ENCODE assay signal across 13 cellular contexts in the genomic region with DNA sequence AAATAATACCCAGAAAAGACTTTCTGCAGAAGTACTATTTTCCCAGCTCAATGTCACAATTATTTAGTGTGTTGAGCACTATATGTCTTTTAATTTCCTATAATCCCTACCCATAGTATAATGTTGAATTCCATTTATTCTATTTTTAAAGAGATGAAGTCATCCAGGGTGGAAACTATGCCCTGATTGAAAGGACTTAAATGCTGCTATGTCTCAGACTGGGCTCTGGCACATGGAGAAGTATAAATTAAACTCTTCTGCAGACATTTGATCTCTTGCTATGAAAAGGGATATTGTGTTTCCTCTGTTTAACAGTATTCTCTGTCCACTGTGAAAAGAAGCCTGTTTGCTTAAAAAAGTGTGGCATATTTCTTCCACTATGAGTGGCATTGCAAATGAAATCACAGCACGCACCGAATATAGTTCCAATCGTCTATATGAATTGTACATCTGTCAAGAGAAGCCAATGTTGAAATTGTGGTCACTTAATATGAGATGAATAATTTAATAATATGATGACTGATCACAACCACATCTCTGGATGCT.
"Had no signal": no experiment of that assay in that cellular context is flagged by ENCODE, and none has a peak within 500 bp of the region (broad histone marks: within the 10 kb centered on the region; RNA-seq: fewer than 3 reads in every experiment).

No MANE protein-coding gene starts in this region.

- H3K4me3 Mint-ChIP-seq: activated naive CD4-positive, alpha-beta T cell treated with anti-CD3 and anti-CD28 coated beads, Interleukin-2, amount 10 ng/mL, durations not matched to agents 7 days and 5 days; endodermal cell; natural killer cell treated with Interleukin-12 subunit alpha and Interleukin-12 subunit beta and Interleukin-15 and Interleukin-18, amount 100 ng/mL, for 72 hours; stimulated activated memory B cell treated with anti-CD40 and anti-IgM and Interleukin-4, amounts not matched to agents 10 μg/mL and 1 μg/mL and 100 μg/mL, for 72 hours had no signal

- H3K27ac ChIP-seq: sigmoid colon, thyroid gland had no signal

- DNase-seq: activated CD4-positive, alpha-beta T cell treated with anti-CD3 and anti-CD28 coated beads, Interleukin-2, amount 50 U/mL, for 1 hour; activated naive CD4-positive, alpha-beta T cell treated with anti-CD3 and anti-CD28 coated beads, Interleukin-2, amount 10 ng/mL, durations not matched to agents 7 days and 5 days; endodermal cell; left ventricle myocardium superior; mesenchymal stem cell; sigmoid colon; T-helper 1 cell; T1000; thyroid gland had no signal

- H3K4me1 Mint-ChIP-seq: activated naive CD4-positive, alpha-beta T cell treated with anti-CD3 and anti-CD28 coated beads, Interleukin-2, amount 10 ng/mL, durations not matched to agents 7 days and 5 days had no signal

- H3K27me3 ChIP-seq: sigmoid colon, thyroid gland had no signal

- H3K4me3 ChIP-seq: sigmoid colon, thyroid gland had no signal

- H3K9me3 ChIP-seq: sigmoid colon, thyroid gland had no signal

- H3K36me3 Mint-ChIP-seq: activated naive CD4-positive, alpha-beta T cell treated with anti-CD3 and anti-CD28 coated beads, Interleukin-2, amount 10 ng/mL, durations not matched to agents 7 days and 5 days; natural killer cell treated with Interleukin-12 subunit alpha and Interleukin-12 subunit beta and Interleukin-15 and Interleukin-18, amount 100 ng/mL, for 72 hours; stimulated activated memory B cell treated with anti-CD40 and anti-IgM and Interleukin-4, amounts not matched to agents 10 μg/mL and 1 μg/mL and 100 μg/mL, for 72 hours had no signal

- H3K27ac Mint-ChIP-seq: activated naive CD4-positive, alpha-beta T cell treated with anti-CD3 and anti-CD28 coated beads, Interleukin-2, amount 10 ng/mL, durations not matched to agents 7 days and 5 days; activated T-helper 2 cell treated with anti-CD3 and anti-CD28 coated beads, Interferon-gamma antibody, Interleukin-2, Interleukin-4, amounts not matched to agents 10 μg/mL and 5 μg/mL and 100 μg/mL, durations not matched to agents 14 hours and 24 hours and 36 hours; endodermal cell; natural killer cell treated with Interleukin-12 subunit alpha and Interleukin-12 subunit beta and Interleukin-15 and Interleukin-18, amount 100 ng/mL, for 72 hours; stimulated activated memory B cell treated with anti-CD40 and anti-IgM and Interleukin-4, amounts not matched to agents 10 μg/mL and 1 μg/mL and 100 μg/mL, for 72 hours had no signal

- ATAC-seq: activated CD4-positive, CD25-positive, alpha-beta regulatory T cell treated with anti-CD3 and anti-CD28 coated beads, Interleukin-2, amount 50 U/mL, for 24 hours; left ventricle myocardium superior; natural killer cell treated with Interleukin-12 subunit alpha and Interleukin-12 subunit beta and Interleukin-15 and Interleukin-18, amount 100 ng/mL, for 72 hours; stimulated activated memory B cell treated with anti-CD40 and anti-IgM and Interleukin-4, amounts not matched to agents 10 μg/mL and 1 μg/mL and 100 μg/mL, for 72 hours had no signal

- H3K27me3 Mint-ChIP-seq: activated naive CD4-positive, alpha-beta T cell treated with anti-CD3 and anti-CD28 coated beads, Interleukin-2, amount 10 ng/mL, durations not matched to agents 7 days and 5 days; stimulated activated memory B cell treated with anti-CD40 and anti-IgM and Interleukin-4, amounts not matched to agents 10 μg/mL and 1 μg/mL and 100 μg/mL, for 72 hours had no signal

- H3K36me3 ChIP-seq: sigmoid colon, thyroid gland had no signal

- H3K9me3 Mint-ChIP-seq: activated naive CD4-positive, alpha-beta T cell treated with anti-CD3 and anti-CD28 coated beads, Interleukin-2, amount 10 ng/mL, durations not matched to agents 7 days and 5 days; activated T-helper 2 cell treated with anti-CD3 and anti-CD28 coated beads, Interferon-gamma antibody, Interleukin-2, Interleukin-4, amounts not matched to agents 10 μg/mL and 5 μg/mL and 100 μg/mL, durations not matched to agents 14 hours and 24 hours and 36 hours; endodermal cell; natural killer cell treated with Interleukin-12 subunit alpha and Interleukin-12 subunit beta and Interleukin-15 and Interleukin-18, amount 100 ng/mL, for 72 hours; stimulated activated memory B cell treated with anti-CD40 and anti-IgM and Interleukin-4, amounts not matched to agents 10 μg/mL and 1 μg/mL and 100 μg/mL, for 72 hours had no signal
